In genomic region chr6:14720411-14721102, GRCh38 we compare ENCODE assay signal across 12 cellular contexts.
A peak's percentile ranks its signal among the peaks of the same experiment; 100 is the strongest.
DNase-seq lines count a peak whose midpoint lies in the region; ATAC-seq, FAIRE-seq and TF ChIP-seq lines count a peak whose summit lies in the region.
"Had no signal": no experiment of that assay in that cellular context is flagged by ENCODE, and none has a peak within 500 bp of the region (broad histone marks: within the 10 kb centered on the region; RNA-seq: fewer than 3 reads in every experiment).

No MANE protein-coding gene starts in this region.

- no peaks in the 10 kb centered on the region for H3K36me3 Mint-ChIP-seq in activated CD8-positive, alpha-beta memory T cell treated with anti-CD3 and anti-CD28 coated beads, Interleukin-2, amount 10 ng/mL, durations not matched to agents 7 days and 5 days
- no peaks in the 10 kb centered on the region for H3K36me3 Mint-ChIP-seq in stimulated activated effector memory CD8-positive, alpha-beta T cell treated with anti-CD3 and anti-CD28 coated beads, Interleukin-12 subunit alpha, Interleukin-12 subunit beta, amount 100 ng/mL, for 72 hours
- H3K36me3 Mint-ChIP-seq: WTC11 had no signal

- no peak overlapping the region for H3K27ac ChIP-seq in OCI-LY7 (ENCODE audit: low read depth, low read length, poor library complexity, severe bottlenecking)
- no peak overlapping the region for H3K27ac ChIP-seq in HepG2 (ENCODE audit: extremely low read length, insufficient read depth, low read length)
- H3K27ac ChIP-seq: testis had no signal

- POLR2A ChIA-PET in OCI-LY7 (lab: Charles Lee), result interaction anchor here (0.5 to 0.7 kb wide), 2 partner anchors 43 to 206 kb away, joined by 3 read pairs; no protein-coding TSS in a partner anchor
- POLR2A ChIA-PET in HepG2 (lab: Yijun Ruan, JAX), result no interaction called here

- CTCF ChIA-PET in activated CD8-positive, alpha-beta memory T cell treated with anti-CD3 and anti-CD28 coated beads, Interleukin-2, amount 10 ng/mL, durations not matched to agents 7 days and 5 days (lab: Charles Lee), result interaction anchor here (0.9 to 1.5 kb wide), 2 partner anchors 9 to 764 kb away, joined by 3 read pairs; no protein-coding TSS in a partner anchor
- CTCF ChIA-PET in OCI-LY7 (lab: Charles Lee; ENCODE audit: unreplicated experiment) (no interaction called here), HepG2 (lab: Yijun Ruan, JAX; ENCODE audit: low intra/inter-chr PET ratio, low total read pairs) (no interaction called here)

- H3K4me2 ChIP-seq in OCI-LY7 (ENCODE audit: low read length) (peak overlapping the region; percentile 21), HepG2 (ENCODE audit: low read depth, low read length) (no peak overlapping the region)

- peaks cover 22% of the 10 kb centered on the region for H3K4me1 Mint-ChIP-seq in activated CD8-positive, alpha-beta memory T cell treated with anti-CD3 and anti-CD28 coated beads, Interleukin-2, amount 10 ng/mL, durations not matched to agents 7 days and 5 days
- peaks cover 67% of the 10 kb centered on the region for H3K4me1 Mint-ChIP-seq in stimulated activated effector memory CD8-positive, alpha-beta T cell treated with anti-CD3 and anti-CD28 coated beads, Interleukin-12 subunit alpha, Interleukin-12 subunit beta, amount 100 ng/mL, for 72 hours

- peak overlapping the region; percentile 45; the same call in 1 of the 2 replicates for H2AFZ ChIP-seq in OCI-LY7 (ENCODE audit: low read length)
- H2AFZ ChIP-seq in HepG2 (ENCODE audit: low read length), result no peak overlapping the region

- intact Hi-C loops in OCI-LY7 (cut with micrococcal nuclease; ENCODE audit: unreplicated experiment) (no loop called here), HepG2 (cut with micrococcal nuclease; ENCODE audit: unreplicated experiment) (no loop called here)

- WGBS in HepG2 (ENCODE audit: low lambda C conversion rate), result 0% methylated on average over 1 of the region's 1 CpG

- peak; percentile 14 for DNase-seq in activated CD8-positive, alpha-beta memory T cell treated with anti-CD3 and anti-CD28 coated beads, Interleukin-2, amount 10 ng/mL, durations not matched to agents 7 days and 5 days
- DNase-seq in activated CD8-positive, alpha-beta memory T cell treated with anti-CD3 and anti-CD28 coated beads, Interleukin-2, amount 50 U/mL, for 4 hours, result no peak
- DNase-seq in OCI-LY7 (ENCODE audit: low spot score), result no peak
- DNase-seq in HepG2 (ENCODE audit: low spot score), result no peak
- no peak for DNase-seq in stimulated activated effector memory CD8-positive, alpha-beta T cell treated with anti-CD3 and anti-CD28 coated beads, Interleukin-12 subunit alpha, Interleukin-12 subunit beta, amount 100 ng/mL, for 72 hours (ENCODE audit: low spot score in 2 of 2)
- DNase-seq in ecto neural progenitor cell (ENCODE audit: low spot score), result no peak
- DNase-seq: aorta, testis had no signal

- no peak overlapping the region for H3K4me3 Mint-ChIP-seq in activated CD8-positive, alpha-beta memory T cell treated with anti-CD3 and anti-CD28 coated beads, Interleukin-2, amount 10 ng/mL, durations not matched to agents 7 days and 5 days
- H3K4me3 Mint-ChIP-seq in stimulated activated effector memory CD8-positive, alpha-beta T cell treated with anti-CD3 and anti-CD28 coated beads, Interleukin-12 subunit alpha, Interleukin-12 subunit beta, amount 100 ng/mL, for 72 hours, result peak overlapping the region; percentile 13
- H3K4me3 Mint-ChIP-seq: WTC11 had no signal

- H3K9me3 Mint-ChIP-seq in activated CD8-positive, alpha-beta memory T cell treated with anti-CD3 and anti-CD28 coated beads, Interleukin-2, amount 10 ng/mL, durations not matched to agents 7 days and 5 days (ENCODE audit: low read depth), result peaks cover 2% of the 10 kb centered on the region
- H3K9me3 Mint-ChIP-seq in stimulated activated effector memory CD8-positive, alpha-beta T cell treated with anti-CD3 and anti-CD28 coated beads, Interleukin-12 subunit alpha, Interleukin-12 subunit beta, amount 100 ng/mL, for 72 hours, result peaks cover 6% of the 10 kb centered on the region

- H3K9me2 ChIP-seq in OCI-LY7 (ENCODE audit: insufficient read depth, low read length), result no peaks in the 10 kb centered on the region

- BruUV-seq in OCI-LY7 (replicated peaks; lab: Mats Ljungman, UMichigan) (no TSS peak), HepG2 (replicated peaks; lab: Mats Ljungman, UMichigan) (no TSS peak)

- H3K4me1 ChIP-seq in OCI-LY7 (ENCODE audit: insufficient read depth, low read length, poor library complexity, severe bottlenecking), result peaks cover 17% of the 10 kb centered on the region
- peaks cover 10% of the 10 kb centered on the region; the same call in 1 of the 2 replicates for H3K4me1 ChIP-seq in HepG2 (ENCODE audit: insufficient read depth, low read length)
- H3K4me1 ChIP-seq: HAP-1, testis had no signal

- H3K36me3 ChIP-seq in OCI-LY7 (ENCODE audit: insufficient read depth, low read length) (no peaks in the 10 kb centered on the region), HepG2 (replicated peaks in 1 of 2; ENCODE audit: control insufficient read depth in 1 of 2, insufficient read depth in 2 of 2, low read length in 2 of 2) (no peaks in the 10 kb centered on the region)
- H3K36me3 ChIP-seq: HAP-1 had no signal

- TF ChIP-seq EP300 in HepG2 (IDR thresholded peaks at IDR 0.05; ENCODE audit: low read depth in 2 of 2, low read length in 2 of 2) (no peak), HepG2 (CRISPR knock-in tag; IDR thresholded peaks at IDR 0.05; ENCODE audit: borderline replicate concordance) (no peak)

- in situ Hi-C loops in HepG2 (cut with HindIII; ENCODE audit: extremely low pct_ligation_motif_present, low pct_unique_long_range_greater_than_20kb), result no loop called here

- H3K9me3 ChIP-seq in OCI-LY7 (ENCODE audit: low read length) (no peaks in the 10 kb centered on the region), HepG2 (ENCODE audit: low read length) (no peaks in the 10 kb centered on the region)
- H3K9me3 ChIP-seq: HAP-1, testis had no signal

- no peak overlapping the region for H3K27ac Mint-ChIP-seq in activated CD8-positive, alpha-beta memory T cell treated with anti-CD3 and anti-CD28 coated beads, Interleukin-2, amount 10 ng/mL, durations not matched to agents 7 days and 5 days
- peak overlapping the region; percentile 78 for H3K27ac Mint-ChIP-seq in stimulated activated effector memory CD8-positive, alpha-beta T cell treated with anti-CD3 and anti-CD28 coated beads, Interleukin-12 subunit alpha, Interleukin-12 subunit beta, amount 100 ng/mL, for 72 hours
- H3K27ac Mint-ChIP-seq: WTC11 had no signal

- H3K4me3 ChIP-seq in OCI-LY7 (ENCODE audit: low read depth, low read length, poor library complexity, severe bottlenecking), result no peak overlapping the region
- H3K4me3 ChIP-seq in HepG2 (replicated peaks in 1 of 3; ENCODE audit: insufficient read depth in 1 of 3, low read depth in 2 of 3, low read length in 3 of 3), result no peak overlapping the region
- H3K4me3 ChIP-seq: HAP-1, testis had no signal

- FAIRE-seq in HepG2 (lab: Jason Lieb, UNC), result no peak

- TF ChIP-seq CTCF in OCI-LY7 (conservative IDR thresholded peaks at IDR 0.05; ENCODE audit: low read length) (0 out of 2 replicates have a peak, but pooled peaks have one; percentile 13), HepG2 (CRISPR knock-in tag; IDR thresholded peaks at IDR 0.05) (no peak)

- no peak overlapping the region for H3K9ac ChIP-seq in HepG2 (ENCODE audit: insufficient read depth, low read depth, low read length)

- TF ChIP-seq POLR2A in HepG2 (IDR thresholded peaks at IDR 0.05; ENCODE audit: insufficient read depth in 1 of 2, low read depth in 2 of 2, low read length in 2 of 2), result no peak

- H4K20me1 ChIP-seq in OCI-LY7 (ENCODE audit: insufficient read depth, low read length) (no peaks in the 10 kb centered on the region), HepG2 (ENCODE audit: insufficient read depth, low read length) (no peaks in the 10 kb centered on the region)

- TF ChIP-seq RAD21 in HepG2 (CRISPR knock-in tag; IDR thresholded peaks at IDR 0.05), result no peak

- H3K27me3 ChIP-seq in HepG2 (ENCODE audit: control insufficient read depth in 1 of 2, insufficient read depth in 2 of 2, low read length in 2 of 2), result no peaks in the 10 kb centered on the region
- H3K27me3 ChIP-seq: testis had no signal

- ATAC-seq in activated CD8-positive, alpha-beta memory T cell treated with anti-CD3 and anti-CD28 coated beads, Interleukin-2, amount 10 ng/mL, durations not matched to agents 7 days and 5 days, result no peak
- ATAC-seq in HepG2 (no peak), GM19452 (IDR thresholded peaks at IDR 0.05; ENCODE audit: unreplicated experiment) (no peak), GM21381 (IDR thresholded peaks at IDR 0.05; ENCODE audit: unreplicated experiment) (no peak)
- no peak for ATAC-seq in stimulated activated effector memory CD8-positive, alpha-beta T cell treated with anti-CD3 and anti-CD28 coated beads, Interleukin-12 subunit alpha, Interleukin-12 subunit beta, amount 100 ng/mL, for 72 hours
- ATAC-seq: WTC11 had no signal

- no peaks in the 10 kb centered on the region for H3K27me3 Mint-ChIP-seq in activated CD8-positive, alpha-beta memory T cell treated with anti-CD3 and anti-CD28 coated beads, Interleukin-2, amount 10 ng/mL, durations not matched to agents 7 days and 5 days

- H3K79me2 ChIP-seq in OCI-LY7 (ENCODE audit: insufficient read depth, low read depth, low read length) (no peaks in the 10 kb centered on the region), HepG2 (ENCODE audit: insufficient read depth, low read length) (no peaks in the 10 kb centered on the region)

TF ChIP-seq in HepG2, 621 proteins besides CTCF, POLR2A, EP300 and RAD21:
- TF ChIP-seq NFIB (CRISPR knock-in tag; IDR thresholded peaks at IDR 0.05; ENCODE audit: borderline replicate concordance) (no peak), GPN1 (CRISPR knock-in tag; IDR thresholded peaks at IDR 0.05; ENCODE audit: borderline replicate concordance) (no peak)
- TF ChIP-seq, protein P1, sequence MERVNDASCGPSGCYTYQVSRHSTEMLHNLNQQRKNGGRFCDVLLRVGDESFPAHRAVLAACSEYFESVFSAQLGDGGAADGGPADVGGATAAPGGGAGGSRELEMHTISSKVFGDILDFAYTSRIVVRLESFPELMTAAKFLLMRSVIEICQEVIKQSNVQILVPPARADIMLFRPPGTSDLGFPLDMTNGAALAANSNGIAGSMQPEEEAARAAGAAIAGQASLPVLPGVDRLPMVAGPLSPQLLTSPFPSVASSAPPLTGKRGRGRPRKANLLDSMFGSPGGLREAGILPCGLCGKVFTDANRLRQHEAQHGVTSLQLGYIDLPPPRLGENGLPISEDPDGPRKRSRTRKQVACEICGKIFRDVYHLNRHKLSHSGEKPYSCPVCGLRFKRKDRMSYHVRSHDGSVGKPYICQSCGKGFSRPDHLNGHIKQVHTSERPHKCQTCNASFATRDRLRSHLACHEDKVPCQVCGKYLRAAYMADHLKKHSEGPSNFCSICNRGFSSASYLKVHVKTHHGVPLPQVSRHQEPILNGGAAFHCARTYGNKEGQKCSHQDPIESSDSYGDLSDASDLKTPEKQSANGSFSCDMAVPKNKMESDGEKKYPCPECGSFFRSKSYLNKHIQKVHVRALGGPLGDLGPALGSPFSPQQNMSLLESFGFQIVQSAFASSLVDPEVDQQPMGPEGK (CRISPR knock-in tag; IDR thresholded peaks at IDR 0.05), result peak; percentile 34; the same call in 1 of the 2 replicates
